Comparison of ENCODE assay signal across 32 cellular contexts in the genomic region with DNA sequence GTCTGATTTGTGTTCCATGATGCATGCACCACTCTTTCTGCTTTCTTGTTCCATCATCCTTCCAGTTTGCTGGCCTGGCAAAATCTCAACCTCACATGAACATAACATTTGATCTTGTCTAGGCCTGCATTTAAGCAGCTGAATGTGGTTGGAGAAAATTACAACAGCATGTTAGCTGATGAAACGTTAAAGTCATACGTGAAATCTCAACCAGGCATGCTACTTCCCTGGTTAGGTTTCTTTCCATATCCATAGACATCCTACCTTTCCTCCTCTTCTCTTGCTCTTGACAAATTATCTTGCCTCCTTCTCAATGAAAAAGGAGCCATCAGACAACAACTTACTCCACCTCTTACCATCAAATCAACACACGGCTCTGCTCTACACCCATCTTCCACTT.
"Had no signal": no experiment of that assay in that cellular context is flagged by ENCODE, and none has a peak within 500 bp of the region (broad histone marks: within the 10 kb centered on the region; RNA-seq: fewer than 3 reads in every experiment).

No MANE protein-coding gene starts in this region.

- H3K27ac ChIP-seq: adrenal gland, body of pancreas, cardiac muscle cell, coronary artery, dorsolateral prefrontal cortex, foreskin keratinocyte, gastrocnemius medialis, heart right ventricle, hepatocyte had no signal

- H3K4me1 ChIP-seq: adrenal gland, body of pancreas, foreskin keratinocyte, gastrocnemius medialis, heart right ventricle had no signal

- H3K79me2 ChIP-seq: hepatocyte had no signal

- H2AFZ ChIP-seq: hepatocyte had no signal

- H3K27ac Mint-ChIP-seq: activated CD8-positive, alpha-beta T cell treated with anti-CD3 and anti-CD28 coated beads for 36 hours; activated naive CD4-positive, alpha-beta T cell treated with anti-CD3 and anti-CD28 coated beads for 36 hours; activated naive CD4-positive, alpha-beta T cell treated with anti-CD3 and anti-CD28 coated beads, Interleukin-2, amount 50 U/mL, for 24 hours; activated naive CD8-positive, alpha-beta T cell treated with anti-CD3 and anti-CD28 coated beads for 36 hours; activated naive CD8-positive, alpha-beta T cell treated with anti-CD3 and anti-CD28 coated beads, Interleukin-2, amount 50 U/mL, for 24 hours; activated T-helper 2 cell treated with anti-CD3 and anti-CD28 coated beads, Interferon-gamma antibody, Interleukin-2, Interleukin-4, amounts not matched to agents 10 μg/mL and 5 μg/mL and 100 μg/mL, durations not matched to agents 14 hours and 24 hours and 36 hours; dendritic cell treated with granulocyte-macrophage colony-stimulating factor and Interleukin-4, amounts not matched to agents 40 ng/mL and 50 ng/mL, for 4 days; endodermal cell; WTC11 had no signal

- H3K27me3 ChIP-seq: adrenal gland, body of pancreas, cardiac muscle cell, dorsolateral prefrontal cortex, foreskin keratinocyte, gastrocnemius medialis, heart right ventricle, hepatocyte had no signal

- DNase-seq: activated CD4-positive, alpha-beta T cell treated with anti-CD3 and anti-CD28 coated beads for 1 hour; activated CD4-positive, alpha-beta T cell treated with anti-CD3 and anti-CD28 coated beads for 4 hours; activated CD4-positive, alpha-beta T cell treated with anti-CD3 and anti-CD28 coated beads, Interleukin-2, amount 50 U/mL, for 1 hour; activated CD4-positive, alpha-beta T cell treated with anti-CD3 and anti-CD28 coated beads, Interleukin-2, amount 50 U/mL, for 48 hours; activated CD8-positive, alpha-beta memory T cell treated with anti-CD3 and anti-CD28 coated beads for 24 hours; activated CD8-positive, alpha-beta T cell treated with anti-CD3 and anti-CD28 coated beads for 36 hours; activated effector memory CD4-positive, alpha-beta T cell treated with anti-CD3 and anti-CD28 coated beads, Interleukin-2, amount 50 U/mL, for 16 hours; activated naive CD4-positive, alpha-beta T cell treated with anti-CD3 and anti-CD28 coated beads for 36 hours; activated naive CD8-positive, alpha-beta T cell treated with anti-CD3 and anti-CD28 coated beads for 36 hours; activated naive CD8-positive, alpha-beta T cell treated with anti-CD3 and anti-CD28 coated beads, Interleukin-2, amount 50 U/mL, for 24 hours; activated T-cell treated with anti-CD3 and anti-CD28 coated beads, Interleukin-2, amount 50 U/mL, for 4 hours; adrenal gland; amygdala; aorta; body of pancreas; central memory CD4-positive, alpha-beta T cell; cerebellar nuclear complex; dorsolateral prefrontal cortex; effector memory CD4-positive, alpha-beta T cell; endodermal cell; foreskin keratinocyte; gastrocnemius medialis; heart right ventricle; T-helper 2 cell had no signal

- H3K36me3 ChIP-seq: adrenal gland, cardiac muscle cell, gastrocnemius medialis, heart right ventricle had no signal

- H3K4me3 Mint-ChIP-seq: activated CD8-positive, alpha-beta T cell treated with anti-CD3 and anti-CD28 coated beads for 36 hours; activated naive CD4-positive, alpha-beta T cell treated with anti-CD3 and anti-CD28 coated beads for 36 hours; activated naive CD4-positive, alpha-beta T cell treated with anti-CD3 and anti-CD28 coated beads, Interleukin-2, amount 50 U/mL, for 24 hours; activated naive CD8-positive, alpha-beta T cell treated with anti-CD3 and anti-CD28 coated beads for 36 hours; activated naive CD8-positive, alpha-beta T cell treated with anti-CD3 and anti-CD28 coated beads, Interleukin-2, amount 50 U/mL, for 24 hours; activated T-cell treated with anti-CD3 and anti-CD28 coated beads, Interleukin-2, amount 50 U/mL, for 4 hours; dendritic cell treated with granulocyte-macrophage colony-stimulating factor and Interleukin-4, amounts not matched to agents 40 ng/mL and 50 ng/mL, for 4 days; endodermal cell; WTC11 had no signal

- H3K4me3 ChIP-seq: adrenal gland, body of pancreas, cardiac muscle cell, coronary artery, dorsolateral prefrontal cortex, gastrocnemius medialis, heart right ventricle, hepatocyte had no signal

- H3K4me1 Mint-ChIP-seq: activated naive CD8-positive, alpha-beta T cell treated with anti-CD3 and anti-CD28 coated beads for 36 hours; endodermal cell had no signal

- H3K9me3 Mint-ChIP-seq: activated CD8-positive, alpha-beta T cell treated with anti-CD3 and anti-CD28 coated beads for 36 hours; activated naive CD4-positive, alpha-beta T cell treated with anti-CD3 and anti-CD28 coated beads for 36 hours; activated T-cell treated with anti-CD3 and anti-CD28 coated beads, Interleukin-2, amount 50 U/mL, for 4 hours; activated T-helper 2 cell treated with anti-CD3 and anti-CD28 coated beads, Interferon-gamma antibody, Interleukin-2, Interleukin-4, amounts not matched to agents 10 μg/mL and 5 μg/mL and 100 μg/mL, durations not matched to agents 14 hours and 24 hours and 36 hours; endodermal cell had no signal

- H3K4me2 ChIP-seq: hepatocyte had no signal

- H3K36me3 Mint-ChIP-seq: activated naive CD8-positive, alpha-beta T cell treated with anti-CD3 and anti-CD28 coated beads for 36 hours; WTC11 had no signal

- ATAC-seq: activated CD8-positive, alpha-beta T cell treated with anti-CD3 and anti-CD28 coated beads for 36 hours; body of pancreas; esophagus mucosa; foreskin keratinocyte; gastrocnemius medialis; heart right ventricle; WTC11 had no signal

- H3K9me3 ChIP-seq: adrenal gland, body of pancreas, gastrocnemius medialis, heart right ventricle had no signal

- H3K27me3 Mint-ChIP-seq: activated CD8-positive, alpha-beta T cell treated with anti-CD3 and anti-CD28 coated beads for 36 hours; activated naive CD8-positive, alpha-beta T cell treated with anti-CD3 and anti-CD28 coated beads for 36 hours; dendritic cell treated with granulocyte-macrophage colony-stimulating factor and Interleukin-4, amounts not matched to agents 40 ng/mL and 50 ng/mL, for 4 days had no signal
